In the genomic region with DNA sequence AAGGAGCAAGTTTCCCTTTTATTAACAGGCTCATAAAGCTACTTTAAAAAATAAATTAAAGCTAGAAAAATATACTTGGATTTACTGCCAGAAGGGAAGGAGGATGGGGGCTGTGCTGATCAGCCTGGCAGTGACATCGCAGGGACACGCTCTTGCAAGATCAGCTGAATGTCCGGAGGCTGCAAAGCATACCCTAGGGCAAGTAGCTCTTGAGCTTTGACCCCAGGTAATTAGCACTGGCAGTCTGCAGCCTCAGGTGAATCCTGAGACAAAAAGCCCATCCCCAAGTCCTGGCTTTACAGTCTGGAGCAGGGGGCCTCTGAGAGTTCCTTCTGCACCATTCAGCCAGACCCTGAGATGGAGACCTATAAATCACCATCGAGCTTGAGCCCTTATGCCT, we compare ENCODE assay signal across 10 cellular contexts.
"Had no signal": no experiment of that assay in that cellular context is flagged by ENCODE, and none has a peak within 500 bp of the region (broad histone marks: within the 10 kb centered on the region; RNA-seq: fewer than 3 reads in every experiment).

No MANE protein-coding gene starts in this region.

- H3K36me3 ChIP-seq: HAP-1 had no signal

- H2AFZ ChIP-seq: GM23248 had no signal

- H3K9me3 ChIP-seq: HAP-1 had no signal

- H3K27ac ChIP-seq: GM23248 had no signal

- ATAC-seq: HCT116, K562 had no signal

- DNase-seq: GM23248, GOT3, H7, HFFc6, IMR-90, KG1 had no signal

- H3K4me1 ChIP-seq: HAP-1 had no signal

- FAIRE-seq: HTR-8/SVneo, K562 had no signal

- H3K4me3 Mint-ChIP-seq: HFFc6 had no signal

- H3K4me3 ChIP-seq: GM23248, HAP-1, K562 had no signal

- H3K27ac Mint-ChIP-seq: HFFc6 had no signal
